8 cellular contexts compared by ENCODE assay signal in genomic region chr4:26076000-26076587, GRCh38.
A peak's percentile ranks its signal among the peaks of the same experiment; 100 is the strongest.
DNase-seq lines count a peak whose midpoint lies in the region; ATAC-seq and TF ChIP-seq lines count a peak whose summit lies in the region.

No MANE protein-coding gene starts in this region.

- peaks cover 2% of the 10 kb centered on the region for H3K36me3 Mint-ChIP-seq in progenitor cell of endocrine pancreas (ENCODE audit: insufficient read depth)

- H3K4me3 Mint-ChIP-seq in progenitor cell of endocrine pancreas (ENCODE audit: low read depth), result no peak overlapping the region

- H3K36me3 ChIP-seq in uterus (no peaks in the 10 kb centered on the region), H7 (replicated peaks; ENCODE audit: control insufficient read depth, insufficient read depth, low read length) (no peaks in the 10 kb centered on the region)

- peaks cover 18% of the 10 kb centered on the region for H3K9me3 Mint-ChIP-seq in progenitor cell of endocrine pancreas (ENCODE audit: low read depth)

- TF ChIP-seq POLR2A in uterus (IDR thresholded peaks at IDR 0.05), result no peak

- H3K27ac ChIP-seq in foreskin keratinocyte (no peak overlapping the region), uterus (peak overlapping the region; percentile 57 to 71)

- H3K4me1 ChIP-seq in foreskin keratinocyte (peaks cover 17% of the 10 kb centered on the region), uterus (peaks cover 0 to 4% of the 10 kb centered on the region in 2 donors)

- peaks cover 5% of the 10 kb centered on the region for H3K4me1 Mint-ChIP-seq in progenitor cell of endocrine pancreas (ENCODE audit: low read depth)

- no peak overlapping the region for H3K27ac Mint-ChIP-seq in progenitor cell of endocrine pancreas

- intact Hi-C loops in uterus (cut with DNase I; ENCODE audit: low total_unique reads), result no loop called here

- peaks cover 0 to 5% of the 10 kb centered on the region in 2 donors for H3K9me3 ChIP-seq in uterus

- peak; percentile 84 for ATAC-seq in GM18909 (IDR thresholded peaks at IDR 0.05; ENCODE audit: poor library complexity, unreplicated experiment)
- ATAC-seq in HG02870 (IDR thresholded peaks at IDR 0.05; ENCODE audit: unreplicated experiment), result peak; percentile 82
- peak; percentile 76 for ATAC-seq in foreskin keratinocyte

- peaks cover 6% of the 10 kb centered on the region for H3K27me3 Mint-ChIP-seq in progenitor cell of endocrine pancreas

- TF ChIP-seq CTCF in foreskin keratinocyte (conservative IDR thresholded peaks at IDR 0.05) (no peak), uterus (IDR thresholded peaks at IDR 0.05) (no peak), progenitor cell of endocrine pancreas (IDR thresholded peaks at IDR 0.05; ENCODE audit: unreplicated experiment) (no peak)

- H3K27me3 ChIP-seq in foreskin keratinocyte, result peaks cover 32% of the 10 kb centered on the region
- no peaks in the 10 kb centered on the region for H3K27me3 ChIP-seq in uterus
- H3K27me3 ChIP-seq in H7 (ENCODE audit: control insufficient read depth, insufficient read depth, low read length), result no peaks in the 10 kb centered on the region

- DNase-seq in SKM-1 (lab: John Stamatoyannopoulos, UW; ENCODE audit: unreplicated experiment) (peak; percentile 88), foreskin keratinocyte (peak in 1 of 2 donors; percentile 70), uterus (no peak), H7 (no peak), progenitor cell of endocrine pancreas (ENCODE audit: low spot score, unreplicated experiment) (no peak), NCI-H2196 treated with DMSO at 0.1 percent for 48 hours (lab: John Stamatoyannopoulos, UW; ENCODE audit: unreplicated experiment) (no peak)

- no peak overlapping the region for H3K4me3 ChIP-seq in uterus
- H3K4me3 ChIP-seq in H7 (ENCODE audit: insufficient read depth, low read depth, low read length), result no peak overlapping the region
